22 cellular contexts compared by ENCODE assay signal in the genomic region with DNA sequence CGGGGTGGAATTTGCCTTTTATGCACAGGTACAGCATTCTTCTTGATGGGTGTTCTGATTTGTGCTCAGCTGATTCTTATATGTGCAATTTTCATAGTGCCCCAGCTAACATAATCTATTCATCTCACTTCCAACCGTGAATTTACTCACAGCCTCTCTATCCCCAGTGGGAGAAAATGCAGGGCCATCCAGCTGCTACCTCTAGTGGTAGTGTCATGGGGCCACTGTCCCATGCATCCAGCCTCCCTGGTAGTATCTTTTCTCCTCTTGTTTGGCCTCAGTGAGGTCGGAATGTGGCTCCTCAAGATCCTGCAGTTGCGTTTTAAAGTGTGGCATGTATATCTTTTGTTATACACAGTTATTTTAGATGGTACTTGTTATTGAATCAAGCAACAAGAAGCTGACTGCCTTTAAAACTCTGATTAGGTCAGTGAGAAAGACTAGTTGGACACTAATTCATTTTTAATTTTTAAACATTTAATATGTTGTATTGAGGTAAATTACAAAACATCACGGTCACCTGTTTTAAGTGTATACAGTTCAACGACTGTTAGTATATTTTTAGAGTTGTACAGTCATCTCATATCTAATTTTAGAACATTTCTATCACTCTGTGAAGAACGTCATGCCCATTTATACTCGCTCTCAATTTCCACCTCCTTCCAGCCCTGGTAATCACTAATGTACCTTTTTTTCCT.
"Had no signal": no experiment of that assay in that cellular context is flagged by ENCODE, and none has a peak within 500 bp of the region (broad histone marks: within the 10 kb centered on the region; RNA-seq: fewer than 3 reads in every experiment).

No MANE protein-coding gene starts in this region.

- DNase-seq: central memory CD4-positive, alpha-beta T cell; effector CD4-positive, alpha-beta T cell; endodermal cell; hippocampal formation; islet precursor cell; left lung; mesenchymal stem cell; midbrain; occipital lobe; retina; sigmoid colon; small intestine; stimulated activated CD4-positive, alpha-beta T cell treated with anti-CD3 and anti-CD28 coated beads, Interleukin-2, amount 100 ng/mL, for 48 hours; stimulated activated naive CD4-positive, alpha-beta T cell treated with Interleukin-2 at 50 U/mL for 16 hours; trophoblast cell; uterus had no signal

- H3K36me3 Mint-ChIP-seq: natural killer cell treated with Interleukin-12 subunit alpha and Interleukin-12 subunit beta and Interleukin-15 and Interleukin-18, amount 100 ng/mL, for 72 hours had no signal

- H3K9me3 Mint-ChIP-seq: natural killer cell treated with Interleukin-12 subunit alpha and Interleukin-12 subunit beta and Interleukin-15 and Interleukin-18, amount 100 ng/mL, for 72 hours had no signal

- H3K27me3 ChIP-seq: left lung, neural progenitor cell, sigmoid colon, uterus had no signal

- H3K4me1 Mint-ChIP-seq: neural progenitor cell had no signal

- H3K27ac Mint-ChIP-seq: endodermal cell; natural killer cell treated with Interleukin-12 subunit alpha and Interleukin-12 subunit beta and Interleukin-15 and Interleukin-18, amount 100 ng/mL, for 72 hours; neural progenitor cell had no signal

- H3K9me3 ChIP-seq: left lung, prostate gland, sigmoid colon, uterus had no signal

- H3K36me3 ChIP-seq: neural progenitor cell, prostate gland, uterus had no signal

- H3K27ac ChIP-seq: coronary artery, left lung, neural progenitor cell, parathyroid adenoma, prostate gland, uterus had no signal

- H3K4me2 ChIP-seq: neural progenitor cell had no signal

- ATAC-seq: left lung; natural killer cell treated with Interleukin-12 subunit alpha and Interleukin-12 subunit beta and Interleukin-15 and Interleukin-18, amount 100 ng/mL, for 72 hours had no signal

- H3K9ac ChIP-seq: neural progenitor cell, parathyroid adenoma had no signal

- H3K4me3 ChIP-seq: coronary artery, left lung, lung, neural progenitor cell, prostate gland, sigmoid colon, uterus had no signal

- H3K4me1 ChIP-seq: neural progenitor cell, parathyroid adenoma, prostate gland, uterus had no signal

- H2AFZ ChIP-seq: neural progenitor cell, parathyroid adenoma had no signal

- H3K4me3 Mint-ChIP-seq: endodermal cell; natural killer cell treated with Interleukin-12 subunit alpha and Interleukin-12 subunit beta and Interleukin-15 and Interleukin-18, amount 100 ng/mL, for 72 hours; neural progenitor cell had no signal
